In genomic region chr9:94867281-94867841, GRCh38 we compare ENCODE assay signal across 1 cellular context.
A peak's percentile ranks its signal among the peaks of the same experiment; 100 is the strongest.
TF ChIP-seq lines count a peak whose summit lies in the region.

No MANE protein-coding gene starts in this region.

TF ChIP-seq in HepG2, 621 proteins besides CTCF, POLR2A, EP300 and RAD21 (continued from another document and continues in another):
- TF ChIP-seq ELK4 (CRISPR knock-in tag; IDR thresholded peaks at IDR 0.05; ENCODE audit: borderline replicate concordance) = no peak
- TF ChIP-seq MLLT10 (CRISPR knock-in tag; IDR thresholded peaks at IDR 0.05) = no peak
- 0 out of 2 replicates have a peak, but pooled peaks have one; percentile 47 for TF ChIP-seq PPARG (CRISPR knock-in tag; conservative IDR thresholded peaks at IDR 0.05)
- peak; percentile 94 for TF ChIP-seq FOXA3 (CRISPR knock-in tag; IDR thresholded peaks at IDR 0.05)
- peak; percentile 74 to 78 for TF ChIP-seq NR2F1 (CRISPR knock-in tag; IDR thresholded peaks at IDR 0.05)
- TF ChIP-seq PRPF4 (IDR thresholded peaks at IDR 0.05; ENCODE audit: low read depth, low read length, poor library complexity, severe bottlenecking) = no peak
- TF ChIP-seq FOXO1 (CRISPR knock-in tag; IDR thresholded peaks at IDR 0.05) = peak; percentile 79; the same call in 1 of the 2 replicates
- no peak for TF ChIP-seq ZNF83 (CRISPR knock-in tag; IDR thresholded peaks at IDR 0.05; ENCODE audit: borderline replicate concordance)
- TF ChIP-seq ZNF891 (CRISPR knock-in tag; IDR thresholded peaks at IDR 0.05) = no peak
- TF ChIP-seq JUND (CRISPR knock-in tag; IDR thresholded peaks at IDR 0.05) = no peak
- TF ChIP-seq NFKBIZ (CRISPR knock-in tag; IDR thresholded peaks at IDR 0.05) = peak; percentile 85; the same call in 1 of the 2 replicates
- TF ChIP-seq ZBTB7B (CRISPR knock-in tag; IDR thresholded peaks at IDR 0.05) = peak; percentile 64; the same call in 1 of the 2 replicates
- TF ChIP-seq SMC3 (IDR thresholded peaks at IDR 0.05; ENCODE audit: low read length) = peak; percentile 23; the same call in 1 of the 2 replicates
- no peak for TF ChIP-seq ZBTB21 (CRISPR knock-in tag; IDR thresholded peaks at IDR 0.05)
- no peak for TF ChIP-seq ZKSCAN5 (CRISPR knock-in tag; IDR thresholded peaks at IDR 0.05)
- TF ChIP-seq KAT8 (CRISPR knock-in tag; IDR thresholded peaks at IDR 0.05) = no peak; the same call in 1 of the 2 replicates
- TF ChIP-seq NCOA1 (CRISPR knock-in tag; IDR thresholded peaks at IDR 0.05) = no peak
- no peak for TF ChIP-seq MED13 (CRISPR knock-in tag; IDR thresholded peaks at IDR 0.05)
- peak; percentile 62; the same call in 1 of the 2 replicates for TF ChIP-seq ZMYM3 (CRISPR knock-in tag; IDR thresholded peaks at IDR 0.05)
- TF ChIP-seq ZSCAN21 (CRISPR knock-in tag; IDR thresholded peaks at IDR 0.05; ENCODE audit: borderline replicate concordance) = no peak
- TF ChIP-seq ZFP82 (CRISPR knock-in tag; IDR thresholded peaks at IDR 0.05; ENCODE audit: borderline replicate concordance) = no peak
- TF ChIP-seq ZNF383 (CRISPR knock-in tag; IDR thresholded peaks at IDR 0.05; ENCODE audit: borderline replicate concordance) = no peak
- TF ChIP-seq RXRB (CRISPR knock-in tag; IDR thresholded peaks at IDR 0.05; ENCODE audit: borderline replicate concordance) = peak; percentile 99
- TF ChIP-seq ZNF414 (CRISPR knock-in tag; IDR thresholded peaks at IDR 0.05) = peak; percentile 54; the same call in 1 of the 2 replicates
- TF ChIP-seq ZNF431 (CRISPR knock-in tag; IDR thresholded peaks at IDR 0.05; ENCODE audit: borderline replicate concordance, low read depth) = no peak
- TF ChIP-seq FOXO4 (CRISPR knock-in tag; conservative IDR thresholded peaks at IDR 0.05) = no peak
- no peak for TF ChIP-seq RFXAP (CRISPR knock-in tag; IDR thresholded peaks at IDR 0.05; ENCODE audit: borderline replicate concordance)
- peak; percentile 77 for TF ChIP-seq SAP130 (CRISPR knock-in tag; IDR thresholded peaks at IDR 0.05; ENCODE audit: low read depth)
- no peak for TF ChIP-seq ZNF160 (CRISPR knock-in tag; IDR thresholded peaks at IDR 0.05)
- TF ChIP-seq HOXA7 (CRISPR knock-in tag; IDR thresholded peaks at IDR 0.05) = no peak
- TF ChIP-seq SNAPC2 (CRISPR knock-in tag; IDR thresholded peaks at IDR 0.05) = no peak
- no peak for TF ChIP-seq KDM5A (IDR thresholded peaks at IDR 0.05; ENCODE audit: borderline replicate concordance, low read length)
- TF ChIP-seq ZNF713 (CRISPR knock-in tag; IDR thresholded peaks at IDR 0.05) = no peak
- no peak for TF ChIP-seq ZNF260 (CRISPR knock-in tag; IDR thresholded peaks at IDR 0.05; ENCODE audit: borderline replicate concordance, low read depth)
- no peak for TF ChIP-seq GPBP1L1 (CRISPR knock-in tag; IDR thresholded peaks at IDR 0.05)
- TF ChIP-seq ZNF33A (CRISPR knock-in tag; IDR thresholded peaks at IDR 0.05; ENCODE audit: borderline replicate concordance) = no peak
- no peak for TF ChIP-seq BCL3 (CRISPR knock-in tag; IDR thresholded peaks at IDR 0.05)
- no peak for TF ChIP-seq ZFP91 (CRISPR knock-in tag; IDR thresholded peaks at IDR 0.05; ENCODE audit: borderline replicate concordance)
- TF ChIP-seq SIN3A (IDR thresholded peaks at IDR 0.05; ENCODE audit: borderline replicate concordance, low read depth, low read length) = no peak
- no peak for TF ChIP-seq REL (CRISPR knock-in tag; conservative IDR thresholded peaks at IDR 0.05)
- TF ChIP-seq PHB2 (IDR thresholded peaks at IDR 0.05; ENCODE audit: partially characterized antibody) = no peak
- TF ChIP-seq MAFK (conservative IDR thresholded peaks at IDR 0.05 in 1 of 2, IDR thresholded peaks at IDR 0.05 in 1 of 2; ENCODE audit: low read length in 2 of 2) = peak; percentile 24 to 47; a peak in 2 of 4 replicates
- TF ChIP-seq ELF3 (CRISPR knock-in tag; IDR thresholded peaks at IDR 0.05) = peak; percentile 81
- TF ChIP-seq ZNF558 (CRISPR knock-in tag; IDR thresholded peaks at IDR 0.05; ENCODE audit: borderline replicate concordance) = no peak
- TF ChIP-seq IRF2 (CRISPR knock-in tag; IDR thresholded peaks at IDR 0.05) = peak; percentile 93
- no peak; the same call in 1 of the 2 replicates for TF ChIP-seq GATA4 (IDR thresholded peaks at IDR 0.05; ENCODE audit: borderline replicate concordance, low read depth)
- no peak for TF ChIP-seq NFIC (IDR thresholded peaks at IDR 0.05; ENCODE audit: low read length)
- TF ChIP-seq ATF1 (CRISPR knock-in tag; IDR thresholded peaks at IDR 0.05) = peak; percentile 51; the same call in 1 of the 2 replicates
- peak; percentile 58; the same call in 1 of the 2 replicates for TF ChIP-seq ZNF788 (CRISPR knock-in tag; IDR thresholded peaks at IDR 0.05; ENCODE audit: borderline replicate concordance)
- no peak for TF ChIP-seq NFYC (CRISPR knock-in tag; IDR thresholded peaks at IDR 0.05)
- TF ChIP-seq POLR2AphosphoS2 (IDR thresholded peaks at IDR 0.05; ENCODE audit: low read depth, low read length) = no peak
- no peak for TF ChIP-seq ZNF501 (CRISPR knock-in tag; IDR thresholded peaks at IDR 0.05)
- TF ChIP-seq BRF2 (CRISPR knock-in tag; IDR thresholded peaks at IDR 0.05) = no peak
- TF ChIP-seq ZNF674 (CRISPR knock-in tag; IDR thresholded peaks at IDR 0.05; ENCODE audit: low read depth) = no peak
- no peak for TF ChIP-seq GRHL1 (CRISPR knock-in tag; conservative IDR thresholded peaks at IDR 0.05)
- no peak for TF ChIP-seq ZNF761 (CRISPR knock-in tag; conservative IDR thresholded peaks at IDR 0.05)
- TF ChIP-seq TEAD2 (CRISPR knock-in tag; IDR thresholded peaks at IDR 0.05) = no peak
- no peak for TF ChIP-seq GLMP (CRISPR knock-in tag; IDR thresholded peaks at IDR 0.05; ENCODE audit: borderline replicate concordance)
- TF ChIP-seq POLR2AphosphoS5 (IDR thresholded peaks at IDR 0.05; ENCODE audit: low read depth, low read length) = no peak
- TF ChIP-seq STAG1 (CRISPR knock-in tag; IDR thresholded peaks at IDR 0.05) = peak; percentile 38
- no peak for TF ChIP-seq NCOA5 (CRISPR knock-in tag; IDR thresholded peaks at IDR 0.05)
- no peak for TF ChIP-seq MAX (IDR thresholded peaks at IDR 0.05)
- TF ChIP-seq RARG (CRISPR knock-in tag; IDR thresholded peaks at IDR 0.05; ENCODE audit: low read depth) = no peak
- TF ChIP-seq PHF5A (CRISPR knock-in tag; IDR thresholded peaks at IDR 0.05; ENCODE audit: low read depth, unreplicated experiment) = no peak
- no peak for TF ChIP-seq THAP7 (CRISPR knock-in tag; IDR thresholded peaks at IDR 0.05)
- TF ChIP-seq ZNF432 (CRISPR knock-in tag; IDR thresholded peaks at IDR 0.05; ENCODE audit: borderline replicate concordance) = no peak
- TF ChIP-seq RFX3 (CRISPR knock-in tag; IDR thresholded peaks at IDR 0.05) = no peak
- TF ChIP-seq KDM5B (CRISPR knock-in tag; IDR thresholded peaks at IDR 0.05; ENCODE audit: borderline replicate concordance) = no peak
- TF ChIP-seq ZNF552 (CRISPR knock-in tag; IDR thresholded peaks at IDR 0.05; ENCODE audit: borderline replicate concordance) = no peak
